ENCODE assay signal across 28 cellular contexts in genomic region chr9:6610073-6610472, GRCh38. TPM values are rescaled to one million over a fixed set of nuclear protein-coding genes. Genes with fewer than 3 reads are reported as not detected.
"Had no signal": no experiment of that assay in that cellular context is flagged by ENCODE, and none has a peak within 500 bp of the region (broad histone marks: within the 10 kb centered on the region; RNA-seq: fewer than 3 reads in every experiment).

No MANE protein-coding gene starts in this region.

- H3K27me3 ChIP-seq: left lung, pancreas, sigmoid colon, spleen, suprapubic skin, tibial artery, uterus had no signal

- H3K27ac Mint-ChIP-seq: mesothelial cell of epicardium; naive B cell; natural killer cell; nephron progenitor cell; stimulated activated effector memory CD8-positive, alpha-beta T cell treated with anti-CD3 and anti-CD28 coated beads, Interleukin-12 subunit alpha, Interleukin-12 subunit beta, amount 100 ng/mL, for 72 hours; stimulated activated naive CD8-positive, alpha-beta T cell treated with anti-CD3 and anti-CD28 coated beads, Interleukin-15, Interleukin-2, amounts not matched to agents 100 ng/mL and 50 ng/mL, for 24 hours had no signal

- H3K27ac ChIP-seq: left lung, pancreas, prostate gland, sigmoid colon, spleen, suprapubic skin, thoracic aorta, tibial artery, uterus had no signal

- H3K36me3 ChIP-seq: left lung, pancreas, prostate gland, sigmoid colon, spleen, suprapubic skin, thoracic aorta, tibial artery, uterus had no signal

- ATAC-seq: left cardiac atrium; left lung; natural killer cell; pancreas; right cardiac atrium; stimulated activated effector memory CD8-positive, alpha-beta T cell treated with anti-CD3 and anti-CD28 coated beads, Interleukin-12 subunit alpha, Interleukin-12 subunit beta, amount 100 ng/mL, for 72 hours had no signal

- H3K4me3 ChIP-seq: left lung, lung, pancreas, prostate gland, sigmoid colon, spleen, suprapubic skin, thoracic aorta, tibial artery, uterus had no signal

- H3K9me3 Mint-ChIP-seq: mesothelial cell of epicardium; naive B cell; natural killer cell; nephron progenitor cell; stimulated activated effector memory CD8-positive, alpha-beta T cell treated with anti-CD3 and anti-CD28 coated beads, Interleukin-12 subunit alpha, Interleukin-12 subunit beta, amount 100 ng/mL, for 72 hours; stimulated activated naive CD8-positive, alpha-beta T cell treated with anti-CD3 and anti-CD28 coated beads, Interleukin-15, Interleukin-2, amounts not matched to agents 100 ng/mL and 50 ng/mL, for 24 hours had no signal

- H3K4me1 Mint-ChIP-seq: mesothelial cell of epicardium, natural killer cell had no signal

- H3K9me3 ChIP-seq: left lung, pancreas, prostate gland, sigmoid colon, spleen, suprapubic skin, thoracic aorta, tibial artery, uterus had no signal

- H3K27me3 Mint-ChIP-seq: naive B cell; stimulated activated naive CD8-positive, alpha-beta T cell treated with anti-CD3 and anti-CD28 coated beads, Interleukin-15, Interleukin-2, amounts not matched to agents 100 ng/mL and 50 ng/mL, for 24 hours had no signal

- H3K4me3 Mint-ChIP-seq: mesothelial cell of epicardium; naive B cell; natural killer cell; nephron progenitor cell; stimulated activated effector memory CD8-positive, alpha-beta T cell treated with anti-CD3 and anti-CD28 coated beads, Interleukin-12 subunit alpha, Interleukin-12 subunit beta, amount 100 ng/mL, for 72 hours; stimulated activated naive CD8-positive, alpha-beta T cell treated with anti-CD3 and anti-CD28 coated beads, Interleukin-15, Interleukin-2, amounts not matched to agents 100 ng/mL and 50 ng/mL, for 24 hours had no signal

- DNase-seq: hippocampal formation; kidney glomerular epithelial cell; left cardiac atrium; left lung; mesendoderm; naive B cell; natural killer cell; nephron progenitor cell; posterior cingulate gyrus; retina; right cardiac atrium; sigmoid colon; small intestine; spleen; stimulated activated CD4-positive, alpha-beta T cell treated with anti-CD3 and anti-CD28 coated beads, Interleukin-4, amount 100 ng/mL, for 24 hours; stimulated activated naive CD4-positive, alpha-beta T cell; tibial artery; trophoblast cell; uterus had no signal

- H3K4me1 ChIP-seq: left lung, pancreas, prostate gland, sigmoid colon, suprapubic skin, tibial artery, uterus had no signal

- H3K36me3 Mint-ChIP-seq: mesothelial cell of epicardium; naive B cell; natural killer cell; stimulated activated effector memory CD8-positive, alpha-beta T cell treated with anti-CD3 and anti-CD28 coated beads, Interleukin-12 subunit alpha, Interleukin-12 subunit beta, amount 100 ng/mL, for 72 hours had no signal

RNA-seq across cellular contexts. Expression of gene GLDC, which starts 35.5 kb away (rescaled TPM):
- total RNA-seq: subcutaneous adipose tissue had no signal
